ENCODE assay signal across 8 cellular contexts in the genomic region with DNA sequence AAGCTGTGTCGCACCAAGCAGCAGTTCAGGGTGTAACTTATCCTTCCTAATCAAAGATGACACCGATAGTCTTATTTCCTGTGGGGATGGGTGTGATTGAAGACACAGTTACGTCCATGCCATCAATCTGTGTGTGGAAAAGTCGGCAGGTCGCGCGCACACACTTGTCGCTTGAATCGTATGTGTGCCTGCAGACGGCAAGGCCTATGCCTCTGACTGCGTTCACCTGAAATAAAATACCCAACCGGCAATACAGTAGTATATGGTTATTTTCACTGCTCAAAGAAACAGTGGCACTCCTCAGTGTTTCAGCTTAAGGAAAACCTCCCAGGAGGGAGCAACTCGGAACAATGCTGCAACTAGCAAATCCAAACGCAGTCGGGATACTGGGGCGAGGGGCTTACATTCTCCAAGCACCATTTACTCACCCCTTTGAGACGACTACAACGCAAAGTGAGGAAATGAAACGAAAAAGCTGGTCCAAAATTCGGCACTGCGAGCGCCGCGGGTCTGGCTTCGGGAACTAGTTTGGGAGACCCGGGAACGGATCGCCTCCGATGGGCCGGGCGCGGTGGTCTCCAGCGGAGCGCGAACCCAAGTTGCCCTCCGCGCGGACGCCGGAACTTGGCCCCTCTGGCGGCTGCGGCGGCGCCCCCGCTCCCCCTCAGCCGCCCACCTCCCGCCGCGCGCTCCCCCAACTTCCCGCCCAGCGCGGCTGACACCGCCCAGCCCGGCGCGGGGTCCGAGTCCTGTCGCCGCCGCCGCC. TPM values are rescaled to one million over a fixed set of nuclear protein-coding genes. Genes with fewer than 3 reads are reported as not detected.
DNase-seq lines count a peak whose midpoint lies in the region; ATAC-seq and TF ChIP-seq lines count a peak whose summit lies in the region.

No MANE protein-coding gene starts in this region.

- H3K4me2 ChIP-seq in OCI-LY7 (ENCODE audit: low read length), result peak overlapping the region; percentile 96
- peak overlapping the region; percentile 95 for H3K4me2 ChIP-seq in osteoblast (ENCODE audit: insufficient read depth, low read length)

- H3K79me2 ChIP-seq in OCI-LY7 (ENCODE audit: insufficient read depth, low read depth, low read length), result peaks cover 52% of the 10 kb centered on the region
- H3K79me2 ChIP-seq in osteoblast (ENCODE audit: insufficient read depth, low read length), result peaks cover 53% of the 10 kb centered on the region

- H3K27ac ChIP-seq in OCI-LY7 (ENCODE audit: low read depth, low read length, poor library complexity, severe bottlenecking) (peak overlapping the region; percentile 81), osteoblast (ENCODE audit: low read depth, low read length) (peak overlapping the region; percentile 85)

- no TSS peak for BruUV-seq in OCI-LY7 (replicated peaks; lab: Mats Ljungman, UMichigan)

- intact Hi-C loops in OCI-LY7 (cut with micrococcal nuclease; ENCODE audit: unreplicated experiment), result loop anchor here (1.0 to 5.0 kb wide), 4 partner anchors 8 to 331 kb away; a partner anchor contains a TSS

- no peaks in the 10 kb centered on the region for H3K9me2 ChIP-seq in OCI-LY7 (ENCODE audit: insufficient read depth, low read length)

- H4K20me1 ChIP-seq in OCI-LY7 (ENCODE audit: insufficient read depth, low read length) (peaks cover 34% of the 10 kb centered on the region), osteoblast (ENCODE audit: insufficient read depth, low read length) (peaks cover 16% of the 10 kb centered on the region)

- H3K9me3 ChIP-seq in OCI-LY7 (ENCODE audit: low read length) (no peaks in the 10 kb centered on the region), osteoblast (ENCODE audit: low read depth, low read length) (no peaks in the 10 kb centered on the region)

- H3K4me3 ChIP-seq in OCI-LY7 (ENCODE audit: low read depth, low read length, poor library complexity, severe bottlenecking) (peak overlapping the region; percentile 98), osteoblast (ENCODE audit: insufficient read depth, low read length) (peak overlapping the region; percentile 94)

- POLR2A ChIA-PET in OCI-LY7 (lab: Charles Lee), result interaction anchor here (0.6 to 17.9 kb wide), 16 partner anchors 9 to 1196 kb away, joined by 3 to 365 read pairs (median 12); a partner anchor contains a TSS

- DNase-seq in NCI-H510A treated with DMSO at 0.1 percent for 48 hours (lab: John Stamatoyannopoulos, UW) (peak; percentile 40), NCI-H510A (lab: John Stamatoyannopoulos, UW) (no peak), OCI-LY7 (ENCODE audit: low spot score) (peak; percentile 69), glomerular visceral epithelial cell (ENCODE audit: extremely low spot score) (peak; percentile 16), osteoblast (ENCODE audit: insufficient read length, low spot score, missing footprints) (peak; percentile 79), GM19240 (ENCODE audit: insufficient read length, low spot score) (no peak)
- peak; percentile 72 for DNase-seq in activated effector memory CD4-positive, alpha-beta T cell treated with anti-CD3 and anti-CD28 coated beads, Interleukin-2, amount 50 U/mL, for 16 hours

- no peaks in the 10 kb centered on the region for H3K27me3 ChIP-seq in osteoblast (ENCODE audit: insufficient read depth, low read length)

- ATAC-seq in HG02885 (IDR thresholded peaks at IDR 0.05; ENCODE audit: poor library complexity, unreplicated experiment), result peak; percentile 30

- CTCF ChIA-PET in OCI-LY7 (lab: Charles Lee; ENCODE audit: unreplicated experiment), result no interaction called here

- TF ChIP-seq CTCF in OCI-LY7 (conservative IDR thresholded peaks at IDR 0.05; ENCODE audit: low read length), result peak; percentile 10; the same call in 1 of the 2 replicates
- no peak for TF ChIP-seq CTCF in osteoblast (IDR thresholded peaks at IDR 0.05; ENCODE audit: extremely low read depth, low read depth, low read length)

- H3K4me1 ChIP-seq in OCI-LY7 (ENCODE audit: insufficient read depth, low read length, poor library complexity, severe bottlenecking) (peaks cover 51% of the 10 kb centered on the region), osteoblast (ENCODE audit: insufficient read depth, low read length) (peaks cover 9% of the 10 kb centered on the region)

- H2AFZ ChIP-seq in OCI-LY7 (ENCODE audit: low read length), result peak overlapping the region; percentile 57; the same call in 1 of the 2 replicates
- peak overlapping the region; percentile 89 for H2AFZ ChIP-seq in osteoblast (ENCODE audit: low read length)

- H3K36me3 ChIP-seq in OCI-LY7 (ENCODE audit: insufficient read depth, low read length), result peaks cover 48% of the 10 kb centered on the region
- no peaks in the 10 kb centered on the region for H3K36me3 ChIP-seq in osteoblast (ENCODE audit: insufficient read depth, low read length)

RNA-seq across cellular contexts. Expression of a gene that starts 0.7 kb away (rescaled TPM):
- 63.2 and 74.3 TPM in 2 replicates for total RNA-seq in OCI-LY7 (2014; rRNA removed; shearing (Covaris generic))
- 174 and 185 TPM in 2 replicates for total RNA-seq in OCI-LY7 (2022)
- total RNA-seq in osteoblast, result 62.5 and 68.0 TPM in 2 replicates

RNA-seq across cellular contexts. Expression of a gene that starts 20.5 kb away (rescaled TPM):
- total RNA-seq in OCI-LY7 (2014; rRNA removed; shearing (Covaris generic)), result 3.5 and 8.2 TPM in 2 replicates
- total RNA-seq in OCI-LY7 (2022), result 42.9 and 52.6 TPM in 2 replicates
- total RNA-seq in osteoblast, result 25.0 and 25.7 TPM in 2 replicates

Comparison
In these comparisons a context has a peak if more than half of its experiments do, and no peak if none do; other contexts are left out.
1. DNase-seq: peak in NCI-H510A treated with DMSO at 0.1 percent for 48 hours (single experiment), OCI-LY7 (single experiment), activated effector memory CD4-positive, alpha-beta T cell treated with anti-CD3 and anti-CD28 coated beads, Interleukin-2, amount 50 U/mL, for 16 hours (single experiment), glomerular visceral epithelial cell (single experiment) and osteoblast (single experiment); none in NCI-H510A (single experiment) and GM19240 (single experiment).